In genomic region chr2:9627310-9627709, GRCh38 we compare ENCODE assay signal across 11 cellular contexts. TPM values are rescaled to one million over a fixed set of nuclear protein-coding genes. Genes with fewer than 3 reads are reported as not detected.
A peak's percentile ranks its signal among the peaks of the same experiment; 100 is the strongest.
DNase-seq lines count a peak whose midpoint lies in the region; TF ChIP-seq lines count a peak whose summit lies in the region.
"Had no signal": no experiment of that assay in that cellular context is flagged by ENCODE, and none has a peak within 500 bp of the region (broad histone marks: within the 10 kb centered on the region; RNA-seq: fewer than 3 reads in every experiment).

No MANE protein-coding gene starts in this region.

- POLR2A ChIA-PET in OCI-LY7 (lab: Charles Lee) (interaction anchor here (1.6 kb wide), 1 partner anchor 68 kb away, joined by 4 read pairs; no protein-coding TSS in a partner anchor), MCF 10A (lab: Yijun Ruan, JAX) (interaction anchor here (0.5 to 1.2 kb wide), 2 partner anchors 19 to 27 kb away, joined by 3 read pairs; no protein-coding TSS in a partner anchor)

- no peaks in the 10 kb centered on the region for H3K9me2 ChIP-seq in OCI-LY7 (ENCODE audit: insufficient read depth, low read length)
- no peaks in the 10 kb centered on the region for H3K9me2 ChIP-seq in Karpas-422 (replicated peaks; ENCODE audit: insufficient read depth, low read length)

- no peaks in the 10 kb centered on the region for H3K27me3 ChIP-seq in Karpas-422 (ENCODE audit: low read length)
- H3K27me3 ChIP-seq: foreskin keratinocyte, Peyer's patch had no signal

- H3K27ac Mint-ChIP-seq in MCF 10A (ENCODE audit: low read depth, unreplicated experiment) (peak overlapping the region; percentile 85), osteocyte (ENCODE audit: unreplicated experiment) (no peak overlapping the region)

- H3K4me1 ChIP-seq in OCI-LY7 (ENCODE audit: insufficient read depth, low read length, poor library complexity, severe bottlenecking), result peaks cover 35% of the 10 kb centered on the region
- H3K4me1 ChIP-seq in Karpas-422 (ENCODE audit: low read length), result peaks cover 32% of the 10 kb centered on the region

- H3K36me3 ChIP-seq in OCI-LY7 (ENCODE audit: insufficient read depth, low read length) (peaks cover 78% of the 10 kb centered on the region), Karpas-422 (ENCODE audit: insufficient read depth, low read length) (peaks cover 48% of the 10 kb centered on the region)
- H3K36me3 ChIP-seq: Peyer's patch had no signal

- no peak overlapping the region for H3K9ac ChIP-seq in Karpas-422 (ENCODE audit: low read length)

- CTCF ChIA-PET in OCI-LY7 (lab: Charles Lee; ENCODE audit: unreplicated experiment) (no interaction called here), MCF 10A (lab: Yijun Ruan, JAX) (no interaction called here)

- intact Hi-C loops in OCI-LY7 (cut with micrococcal nuclease; ENCODE audit: unreplicated experiment) (no loop called here), MCF 10A (cut with micrococcal nuclease) (no loop called here), posterior cingulate gyrus (cut with DNase I) (no loop called here)

- no peak for TF ChIP-seq CTCF in OCI-LY7 (conservative IDR thresholded peaks at IDR 0.05; ENCODE audit: low read length)
- no peak for TF ChIP-seq CTCF in MCF 10A (IDR thresholded peaks at IDR 0.05; ENCODE audit: unreplicated experiment)
- no peak for TF ChIP-seq CTCF in osteocyte (IDR thresholded peaks at IDR 0.05)

- no peaks in the 10 kb centered on the region for H3K9me3 Mint-ChIP-seq in MCF 10A (ENCODE audit: unreplicated experiment)
- H3K9me3 Mint-ChIP-seq in osteocyte (ENCODE audit: unreplicated experiment), result no peaks in the 10 kb centered on the region

- H3K36me3 Mint-ChIP-seq in MCF 10A (ENCODE audit: insufficient read depth, unreplicated experiment) (peaks cover 56% of the 10 kb centered on the region), osteocyte (ENCODE audit: unreplicated experiment) (peaks cover 48% of the 10 kb centered on the region)

- H3K4me3 Mint-ChIP-seq in MCF 10A (ENCODE audit: unreplicated experiment) (peak overlapping the region; percentile 97), osteocyte (ENCODE audit: unreplicated experiment) (peak overlapping the region; percentile 95)

- peaks cover 24% of the 10 kb centered on the region for H4K20me1 ChIP-seq in OCI-LY7 (ENCODE audit: insufficient read depth, low read length)
- peaks cover 35% of the 10 kb centered on the region for H4K20me1 ChIP-seq in Karpas-422 (ENCODE audit: insufficient read depth, low read depth, low read length)

- H3K4me3 ChIP-seq in OCI-LY7 (ENCODE audit: low read depth, low read length, poor library complexity, severe bottlenecking) (peak overlapping the region; percentile 89), Karpas-422 (ENCODE audit: low read length) (no peak overlapping the region)

- no peak overlapping the region for H3K27ac ChIP-seq in OCI-LY7 (ENCODE audit: low read depth, low read length, poor library complexity, severe bottlenecking)
- no peak overlapping the region for H3K27ac ChIP-seq in Karpas-422 (ENCODE audit: low read length)
- H3K27ac ChIP-seq: foreskin keratinocyte, Peyer's patch had no signal

- H3K4me2 ChIP-seq in OCI-LY7 (ENCODE audit: low read length) (peak overlapping the region; percentile 87), Karpas-422 (ENCODE audit: low read depth, low read length, poor library complexity, severe bottlenecking) (no peak overlapping the region)

- H3K27me3 Mint-ChIP-seq in MCF 10A (ENCODE audit: insufficient read depth, unreplicated experiment) (no peaks in the 10 kb centered on the region), osteocyte (ENCODE audit: unreplicated experiment) (no peaks in the 10 kb centered on the region)

- H3K4me1 Mint-ChIP-seq in MCF 10A (ENCODE audit: insufficient read depth, unreplicated experiment) (peaks cover 30% of the 10 kb centered on the region), osteocyte (ENCODE audit: unreplicated experiment) (peaks cover 67% of the 10 kb centered on the region)

- H3K79me2 ChIP-seq in OCI-LY7 (ENCODE audit: insufficient read depth, low read depth, low read length) (peaks cover 80% of the 10 kb centered on the region), Karpas-422 (ENCODE audit: low read length) (peaks cover 80% of the 10 kb centered on the region)

- H2AFZ ChIP-seq in OCI-LY7 (ENCODE audit: low read length), result no peak overlapping the region
- H2AFZ ChIP-seq in Karpas-422 (ENCODE audit: low read length), result no peak overlapping the region

- peaks cover 10% of the 10 kb centered on the region for H3K9me3 ChIP-seq in OCI-LY7 (ENCODE audit: low read length)
- no peaks in the 10 kb centered on the region for H3K9me3 ChIP-seq in Karpas-422 (ENCODE audit: low read length)
- H3K9me3 ChIP-seq: Peyer's patch had no signal

- no TSS peak for BruUV-seq in OCI-LY7 (replicated peaks; lab: Mats Ljungman, UMichigan)
- BruUV-seq in MCF 10A (replicated peaks; lab: Mats Ljungman, UMichigan), result no TSS peak

- DNase-seq in EL (peak; percentile 31), OCI-LY7 (ENCODE audit: low spot score) (no peak), MCF 10A (ENCODE audit: unreplicated experiment) (no peak), osteocyte (ENCODE audit: extremely low spot score, unreplicated experiment) (no peak), GM19240 (ENCODE audit: insufficient read length, low spot score) (no peak), NCI-H748 (lab: John Stamatoyannopoulos, UW; ENCODE audit: unreplicated experiment) (no peak), Karpas-422 (no peak), posterior cingulate gyrus (no peak)
- DNase-seq: occipital lobe, Peyer's patch had no signal

RNA-seq across cellular contexts. Expression of gene YWHAQ, which starts 3.5 kb away (rescaled TPM):
- total RNA-seq in OCI-LY7 (2014; rRNA removed; shearing (Covaris generic)), result 152 and 181 TPM in 2 replicates
- total RNA-seq in OCI-LY7 (2022) (252 and 268 TPM in 2 replicates), MCF 10A (2022) (239 TPM in 2 replicates), osteocyte (296 and 307 TPM in 2 replicates)
- 112 and 189 TPM in 2 replicates for total RNA-seq in Karpas-422 (2014; rRNA removed; shearing (Covaris generic); ENCODE audit: low replicate concordance)
